19 cellular contexts compared by ENCODE assay signal in the genomic region with DNA sequence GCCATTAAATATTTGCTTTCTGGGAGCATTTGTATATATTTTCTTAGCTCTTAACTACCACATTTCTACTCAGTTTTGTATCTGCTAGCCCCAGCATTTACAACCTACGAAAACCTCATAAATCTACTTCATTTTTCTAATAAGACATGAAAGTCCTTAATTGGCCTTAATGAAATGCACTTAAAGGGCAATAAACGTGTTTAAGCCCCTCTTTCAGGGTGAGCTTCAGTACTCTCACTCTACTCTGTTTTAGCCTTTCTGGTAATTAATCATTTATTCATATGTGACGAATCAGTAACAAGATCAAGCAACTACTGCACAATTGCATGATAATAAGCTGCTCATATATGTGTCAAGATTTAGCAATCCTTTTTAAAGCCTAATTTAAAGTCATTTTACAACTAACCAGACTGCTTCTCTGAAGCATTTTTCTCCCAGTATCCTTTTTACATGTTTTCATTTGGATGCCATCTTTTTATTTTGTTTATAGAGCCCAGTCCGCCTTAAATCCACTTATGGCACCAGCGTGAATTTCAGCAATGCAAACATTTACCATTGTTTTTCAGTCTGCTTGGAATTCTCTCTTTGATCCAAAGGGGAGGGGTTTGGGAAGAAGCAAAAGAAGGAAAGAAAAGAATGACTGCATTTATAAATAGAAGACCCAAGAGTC.
DNase-seq lines count a peak whose midpoint lies in the region; ATAC-seq, FAIRE-seq and TF ChIP-seq lines count a peak whose summit lies in the region.
"Had no signal": no experiment of that assay in that cellular context is flagged by ENCODE, and none has a peak within 500 bp of the region (broad histone marks: within the 10 kb centered on the region; RNA-seq: fewer than 3 reads in every experiment).

No MANE protein-coding gene starts in this region.

- no peaks in the 10 kb centered on the region for H3K9me3 Mint-ChIP-seq in GM23338
- H3K9me3 Mint-ChIP-seq: CD8-positive, alpha-beta memory T cell had no signal

- H4K20me1 ChIP-seq in GM23338 (replicated peaks; ENCODE audit: insufficient read depth): no peaks in the 10 kb centered on the region

- no peaks in the 10 kb centered on the region for H3K36me3 ChIP-seq in GM23338 (ENCODE audit: insufficient read depth)
- H3K36me3 ChIP-seq: heart right ventricle, lower lobe of right lung, SJCRH30, thoracic aorta had no signal

- TF ChIP-seq CTCF in GM23338 (conservative IDR thresholded peaks at IDR 0.05; ENCODE audit: low read depth in 2 of 2): no peak

- H3K4me1 ChIP-seq in GM23338 (ENCODE audit: insufficient read depth): peaks cover 13% of the 10 kb centered on the region
- H3K4me1 ChIP-seq: heart right ventricle, lower lobe of right lung, SJCRH30 had no signal

- peak overlapping the region; percentile 44; the same call in 1 of the 2 replicates for H3K4me2 ChIP-seq in GM23338

- peak; percentile 95 for FAIRE-seq in endometrium (lab: Jason Lieb, UNC)
- FAIRE-seq: GM12878 had no signal

- H3K27ac ChIP-seq in GM23338 (ENCODE audit: low read depth): no peak overlapping the region
- H3K27ac ChIP-seq: heart right ventricle, lower lobe of right lung, SJCRH30, thoracic aorta had no signal

- no peak for DNase-seq in GM23338 (ENCODE audit: low spot score)
- peak; percentile 41 for DNase-seq in NCI-H1105 (lab: John Stamatoyannopoulos, UW)
- peak; percentile 53 for DNase-seq in renal cortical epithelial cell (ENCODE audit: low read depth)
- DNase-seq in CD1c-positive myeloid dendritic cell (ENCODE audit: extremely low spot score): no peak
- DNase-seq in activated naive CD4-positive, alpha-beta T cell (lab: John Stamatoyannopoulos, UW): no peak
- DNase-seq: activated effector memory CD4-positive, alpha-beta T cell treated with anti-CD3 and anti-CD28 coated beads, Interleukin-2, amount 50 U/mL, for 16 hours; CD8-positive, alpha-beta memory T cell; cortex of kidney; heart right ventricle; lower lobe of right lung; NCI-H524 treated with DMSO at 0.1 percent for 48 hours; SJCRH30; T-helper 17 cell had no signal

- no peaks in the 10 kb centered on the region for H3K9me2 ChIP-seq in GM23338 (ENCODE audit: insufficient read depth)

- H3K36me3 Mint-ChIP-seq in GM23338 (ENCODE audit: low read depth): no peaks in the 10 kb centered on the region
- H3K36me3 Mint-ChIP-seq: CD8-positive, alpha-beta memory T cell had no signal

- peaks cover 14% of the 10 kb centered on the region for H3K4me1 Mint-ChIP-seq in GM23338
- H3K4me1 Mint-ChIP-seq: CD8-positive, alpha-beta memory T cell; T-helper 17 cell had no signal

- ATAC-seq in GM23338 (no peak), GM18505 (IDR thresholded peaks at IDR 0.05; ENCODE audit: unreplicated experiment) (no peak)
- ATAC-seq: GM12878, heart right ventricle, lower lobe of right lung, Panc1, sciatic nerve, T-helper 17 cell had no signal

- no peak for TF ChIP-seq POLR2A in GM18505 (IDR thresholded peaks at IDR 0.05; ENCODE audit: borderline replicate concordance, extremely low read depth, insufficient read depth, insufficient read length)

- peaks cover 2% of the 10 kb centered on the region for H3K27me3 Mint-ChIP-seq in GM23338 (ENCODE audit: insufficient read depth, low read depth, poor library complexity)

- H3K4me3 ChIP-seq in GM23338: no peak overlapping the region
- H3K4me3 ChIP-seq: GM12878, heart right ventricle, lower lobe of right lung, SJCRH30, thoracic aorta had no signal

- H3K27me3 ChIP-seq in GM23338 (ENCODE audit: insufficient read depth): no peaks in the 10 kb centered on the region
- H3K27me3 ChIP-seq: heart right ventricle, SJCRH30 had no signal

- no peak overlapping the region for H3K4me3 Mint-ChIP-seq in GM23338
- H3K4me3 Mint-ChIP-seq: CD8-positive, alpha-beta memory T cell; T-helper 17 cell had no signal

- no peak overlapping the region for H2AFZ ChIP-seq in GM23338

- H3K79me2 ChIP-seq in GM23338 (replicated peaks; ENCODE audit: insufficient read depth): no peaks in the 10 kb centered on the region

- H3F3A ChIP-seq in GM23338 (replicated peaks; ENCODE audit: low read depth): no peaks in the 10 kb centered on the region

- H3K27ac Mint-ChIP-seq in GM23338: peak overlapping the region; percentile 63
- H3K27ac Mint-ChIP-seq: T-helper 17 cell had no signal

TF ChIP-seq in GM23338, 12 proteins besides CTCF, POLR2A, EP300 and RAD21:
- TF ChIP-seq CREB1 (CRISPR knock-in tag; IDR thresholded peaks at IDR 0.05; ENCODE audit: low read depth) (no peak), NANOG (IDR thresholded peaks at IDR 0.05; ENCODE audit: borderline replicate concordance) (no peak), JUNB (IDR thresholded peaks at IDR 0.05; ENCODE audit: unreplicated experiment) (no peak), POLR2AphosphoS5 (IDR thresholded peaks at IDR 0.05; ENCODE audit: low read depth) (no peak)
- TF ChIP-seq, protein P1, sequence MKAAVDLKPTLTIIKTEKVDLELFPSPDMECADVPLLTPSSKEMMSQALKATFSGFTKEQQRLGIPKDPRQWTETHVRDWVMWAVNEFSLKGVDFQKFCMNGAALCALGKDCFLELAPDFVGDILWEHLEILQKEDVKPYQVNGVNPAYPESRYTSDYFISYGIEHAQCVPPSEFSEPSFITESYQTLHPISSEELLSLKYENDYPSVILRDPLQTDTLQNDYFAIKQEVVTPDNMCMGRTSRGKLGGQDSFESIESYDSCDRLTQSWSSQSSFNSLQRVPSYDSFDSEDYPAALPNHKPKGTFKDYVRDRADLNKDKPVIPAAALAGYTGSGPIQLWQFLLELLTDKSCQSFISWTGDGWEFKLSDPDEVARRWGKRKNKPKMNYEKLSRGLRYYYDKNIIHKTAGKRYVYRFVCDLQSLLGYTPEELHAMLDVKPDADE (IDR thresholded peaks at IDR 0.05): no peak
TF ChIP-seq in GM23338: peak in this region for 0.

Comparison
In these comparisons a context has a peak if more than half of its experiments do, and no peak if none do; other contexts are left out.
1. DNase-seq: peak in NCI-H1105 (single experiment) and renal cortical epithelial cell (single experiment); none in GM23338 (single experiment), CD1c-positive myeloid dendritic cell (single experiment) and activated naive CD4-positive, alpha-beta T cell (0 of 4).